In the genomic region with DNA sequence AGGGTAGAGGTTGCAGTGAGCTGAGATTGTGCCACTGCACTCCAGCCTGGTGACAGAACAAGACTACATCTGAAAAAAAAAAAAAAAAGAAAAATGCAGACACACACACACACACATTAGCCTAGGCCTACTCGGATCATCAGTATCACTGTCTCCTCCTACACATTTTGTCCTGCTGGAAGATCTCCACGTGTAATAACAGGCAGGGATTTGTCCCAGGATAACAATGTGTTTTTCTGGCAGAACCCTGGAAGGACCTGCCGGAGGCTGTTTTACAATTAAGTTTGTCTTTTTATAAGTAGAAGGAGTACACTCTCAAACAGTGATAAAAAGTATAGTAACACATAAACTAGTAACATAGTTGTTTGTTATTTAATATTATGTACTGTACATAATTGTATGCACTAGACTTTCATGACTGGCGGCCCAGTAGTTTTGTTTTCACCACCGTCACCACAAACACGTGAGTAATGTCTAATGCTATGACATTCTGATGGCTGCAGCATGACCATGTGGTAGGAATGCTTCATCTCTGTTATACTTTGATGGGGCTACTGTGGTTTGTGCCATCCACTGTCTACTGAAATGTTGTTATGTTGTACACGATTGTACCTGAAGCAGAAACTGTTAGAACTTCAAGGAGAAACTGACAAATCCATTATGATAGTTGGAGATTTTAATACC, we compare ENCODE assay signal across 11 cellular contexts.
A peak's percentile ranks its signal among the peaks of the same experiment; 100 is the strongest.
DNase-seq lines count a peak whose midpoint lies in the region; ATAC-seq and TF ChIP-seq lines count a peak whose summit lies in the region.
"Had no signal": no experiment of that assay in that cellular context is flagged by ENCODE, and none has a peak within 500 bp of the region (broad histone marks: within the 10 kb centered on the region; RNA-seq: fewer than 3 reads in every experiment).

No MANE protein-coding gene starts in this region.

- H3K79me2 ChIP-seq in osteoblast (ENCODE audit: insufficient read depth, low read length) = no peaks in the 10 kb centered on the region

- no peaks in the 10 kb centered on the region for H3K9me3 ChIP-seq in osteoblast (ENCODE audit: low read depth, low read length)
- H3K9me3 ChIP-seq in SJCRH30 (replicated peaks) = no peaks in the 10 kb centered on the region

- H3K36me3 ChIP-seq in osteoblast (ENCODE audit: insufficient read depth, low read length) = no peaks in the 10 kb centered on the region
- H3K36me3 ChIP-seq in SJCRH30 = no peaks in the 10 kb centered on the region

- H3K27me3 Mint-ChIP-seq in chondrocyte (ENCODE audit: low read depth) = no peaks in the 10 kb centered on the region
- H3K27me3 Mint-ChIP-seq: activated naive CD4-positive, alpha-beta T cell treated with anti-CD3 and anti-CD28 coated beads, Interleukin-2, amount 10 ng/mL, durations not matched to agents 7 days and 5 days had no signal

- no peak overlapping the region for H3K27ac ChIP-seq in osteoblast (ENCODE audit: low read depth, low read length)
- no peak overlapping the region for H3K27ac ChIP-seq in SJCRH30

- TF ChIP-seq CTCF in chondrocyte (IDR thresholded peaks at IDR 0.05) (peak; percentile 34), osteoblast (IDR thresholded peaks at IDR 0.05; ENCODE audit: extremely low read depth, low read depth, low read length) (peak; percentile 44)

- no peak for ATAC-seq in GM21447 (IDR thresholded peaks at IDR 0.05; ENCODE audit: unreplicated experiment)

- H3K4me1 ChIP-seq in osteoblast (ENCODE audit: insufficient read depth, low read length) = peaks cover 5% of the 10 kb centered on the region
- no peaks in the 10 kb centered on the region for H3K4me1 ChIP-seq in SJCRH30

- no peaks in the 10 kb centered on the region for H3K9me3 Mint-ChIP-seq in chondrocyte (ENCODE audit: low read depth)
- H3K9me3 Mint-ChIP-seq: activated naive CD4-positive, alpha-beta T cell treated with anti-CD3 and anti-CD28 coated beads, Interleukin-2, amount 10 ng/mL, durations not matched to agents 7 days and 5 days had no signal

- no peak overlapping the region for H3K4me2 ChIP-seq in osteoblast (ENCODE audit: insufficient read depth, low read length)

- H3K4me1 Mint-ChIP-seq in chondrocyte (ENCODE audit: low read depth) = no peaks in the 10 kb centered on the region

- no peak overlapping the region for H3K27ac Mint-ChIP-seq in chondrocyte (ENCODE audit: unreplicated experiment)
- H3K27ac Mint-ChIP-seq: activated naive CD4-positive, alpha-beta T cell treated with anti-CD3 and anti-CD28 coated beads, Interleukin-2, amount 10 ng/mL, durations not matched to agents 7 days and 5 days had no signal

- no peaks in the 10 kb centered on the region for H3K36me3 Mint-ChIP-seq in chondrocyte (ENCODE audit: low read depth)

- DNase-seq in Daoy (ENCODE audit: low read depth) (peak; percentile 50), M059J (ENCODE audit: low read depth) (peak; percentile 83), chondrocyte (ENCODE audit: low spot score) (no peak), osteoblast (ENCODE audit: insufficient read length, low spot score, missing footprints) (peak; percentile 78), SJCRH30 (no peak), iPS-NIHi11 (ENCODE audit: low spot score) (no peak)
- DNase-seq: activated naive CD4-positive, alpha-beta T cell treated with anti-CD3 and anti-CD28 coated beads, Interleukin-2, amount 10 ng/mL, durations not matched to agents 7 days and 5 days; Calu3; SHP77 treated with DMSO at 0.1 percent for 48 hours had no signal

- H2AFZ ChIP-seq in osteoblast (ENCODE audit: low read length) = no peak overlapping the region

- H3K4me3 ChIP-seq in osteoblast (ENCODE audit: insufficient read depth, low read length) (no peak overlapping the region), SJCRH30 (no peak overlapping the region)
- H3K4me3 ChIP-seq: skin epidermis had no signal

- no peak overlapping the region for H3K4me3 Mint-ChIP-seq in chondrocyte (ENCODE audit: unreplicated experiment)
- H3K4me3 Mint-ChIP-seq: activated naive CD4-positive, alpha-beta T cell treated with anti-CD3 and anti-CD28 coated beads, Interleukin-2, amount 10 ng/mL, durations not matched to agents 7 days and 5 days had no signal

- H4K20me1 ChIP-seq in osteoblast (ENCODE audit: insufficient read depth, low read length) = no peaks in the 10 kb centered on the region

- H3K27me3 ChIP-seq in osteoblast (ENCODE audit: insufficient read depth, low read length) (no peaks in the 10 kb centered on the region), SJCRH30 (no peaks in the 10 kb centered on the region)

Comparison
In these comparisons a context has a peak if more than half of its experiments do, and no peak if none do; other contexts are left out.
1. DNase-seq: peak in Daoy (single experiment), M059J (single experiment) and osteoblast (single experiment); none in chondrocyte (single experiment), SJCRH30 (0 of 2) and iPS-NIHi11 (single experiment).